8 cellular contexts compared by ENCODE assay signal in the genomic region with DNA sequence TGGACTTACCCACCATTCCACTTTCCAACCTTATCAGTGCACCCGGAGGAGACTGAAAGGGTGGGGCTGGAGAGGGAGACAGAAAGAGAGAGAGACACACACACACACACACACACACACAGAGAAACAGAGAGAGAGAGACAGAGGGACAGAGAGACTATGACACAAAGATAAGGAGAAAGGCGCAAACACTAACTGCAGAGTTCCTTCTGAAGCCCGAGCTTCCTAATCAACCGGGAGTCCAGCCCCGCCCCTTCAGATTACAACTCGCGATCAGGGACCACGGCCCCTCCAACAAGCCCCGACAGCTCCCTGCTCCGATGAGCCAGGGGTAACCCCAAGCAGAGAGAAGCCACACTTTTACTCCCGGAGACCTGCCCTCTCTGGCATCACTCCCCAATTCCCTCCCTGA. TPM values are rescaled to one million over a fixed set of nuclear protein-coding genes. Genes with fewer than 3 reads are reported as not detected.
DNase-seq lines count a peak whose midpoint lies in the region; ATAC-seq lines count a peak whose summit lies in the region.

No MANE protein-coding gene starts in this region.

- H3K4me1 Mint-ChIP-seq in dendritic cell treated with granulocyte-macrophage colony-stimulating factor and Interleukin-4, amounts not matched to agents 40 ng/mL and 50 ng/mL, for 4 days (ENCODE audit: low read depth): peaks cover 39% of the 10 kb centered on the region

- H3K9me3 Mint-ChIP-seq in dendritic cell treated with granulocyte-macrophage colony-stimulating factor and Interleukin-4, amounts not matched to agents 40 ng/mL and 50 ng/mL, for 4 days: no peaks in the 10 kb centered on the region

- DNase-seq in NCI-H1105 (lab: John Stamatoyannopoulos, UW): peak; percentile 26
- DNase-seq in germinal center (ENCODE audit: low spot score): no peak
- no peak for DNase-seq in DMS153 (lab: John Stamatoyannopoulos, UW)
- no peak for DNase-seq in A172 (ENCODE audit: low spot score)

- peak overlapping the region; percentile 64 for H3K27ac Mint-ChIP-seq in dendritic cell treated with granulocyte-macrophage colony-stimulating factor and Interleukin-4, amounts not matched to agents 40 ng/mL and 50 ng/mL, for 4 days

- no peaks in the 10 kb centered on the region for H3K9me3 ChIP-seq in BLaER1
- no peaks in the 10 kb centered on the region for H3K9me3 ChIP-seq in mononuclear cell (ENCODE audit: low read depth, low read length)

- no peak for ATAC-seq in GM21515 (IDR thresholded peaks at IDR 0.05; ENCODE audit: unreplicated experiment)

- H3K27me3 ChIP-seq in BLaER1 (peaks cover 72% of the 10 kb centered on the region), mononuclear cell (ENCODE audit: insufficient read depth, low read length) (peaks cover 39% of the 10 kb centered on the region)

- no peaks in the 10 kb centered on the region for H3K36me3 Mint-ChIP-seq in dendritic cell treated with granulocyte-macrophage colony-stimulating factor and Interleukin-4, amounts not matched to agents 40 ng/mL and 50 ng/mL, for 4 days (ENCODE audit: low read depth)

- intact Hi-C loops in dendritic cell treated with granulocyte-macrophage colony-stimulating factor and Interleukin-4, amounts not matched to agents 40 ng/mL and 50 ng/mL, for 4 days (cut with micrococcal nuclease): no loop called here

- peaks cover 50% of the 10 kb centered on the region for H4K20me1 ChIP-seq in BLaER1

- H3K4me1 ChIP-seq in BLaER1: peaks cover 52% of the 10 kb centered on the region
- H3K4me1 ChIP-seq in mononuclear cell (ENCODE audit: insufficient read depth, low read length): peaks cover 66% of the 10 kb centered on the region

- peak overlapping the region; percentile 90 for H3K4me2 ChIP-seq in BLaER1

- peaks cover 15% of the 10 kb centered on the region for H3K36me3 ChIP-seq in BLaER1

- H3K27ac ChIP-seq in BLaER1: no peak overlapping the region

- H3K9ac ChIP-seq in BLaER1: 0 out of 2 replicates have a peak overlapping the region, but pooled peaks have one; percentile 29

- H3K4me3 Mint-ChIP-seq in dendritic cell treated with granulocyte-macrophage colony-stimulating factor and Interleukin-4, amounts not matched to agents 40 ng/mL and 50 ng/mL, for 4 days: peak overlapping the region; percentile 67

- peak overlapping the region; percentile 52; the same call in 1 of the 2 replicates for H3K4me3 ChIP-seq in BLaER1
- H3K4me3 ChIP-seq in mononuclear cell (ENCODE audit: low read length): peak overlapping the region; percentile 12

- peaks cover 82% of the 10 kb centered on the region for H3K27me3 Mint-ChIP-seq in dendritic cell treated with granulocyte-macrophage colony-stimulating factor and Interleukin-4, amounts not matched to agents 40 ng/mL and 50 ng/mL, for 4 days

RNA-seq across cellular contexts. Expression of a gene that starts 0.5 kb away (rescaled TPM):
- total RNA-seq in mononuclear cell: 1.8 TPM
- 0.07 and 0.46 TPM in 2 replicates for total RNA-seq in A172 (2014; rRNA removed; shearing (Covaris generic))

RNA-seq across cellular contexts. Expression of a gene that starts 9.3 kb away (rescaled TPM):
- 2.3 TPM for total RNA-seq in mononuclear cell
- 4.6 and 7.4 TPM in 2 replicates for total RNA-seq in A172 (2014; rRNA removed; shearing (Covaris generic))

RNA-seq across cellular contexts. Expression of a gene that starts 9.4 kb away (rescaled TPM):
- total RNA-seq in mononuclear cell: 19.1 TPM
- 9.0 and 11.2 TPM in 2 replicates for total RNA-seq in A172 (2014; rRNA removed; shearing (Covaris generic))

RNA-seq across cellular contexts. Expression of a gene that starts 9.8 kb away (rescaled TPM):
- 6.7 TPM for total RNA-seq in mononuclear cell
- total RNA-seq in A172 (2014; rRNA removed; shearing (Covaris generic)): 2.9 and 9.0 TPM in 2 replicates

RNA-seq across cellular contexts. Expression of a gene that starts 19.2 kb away (rescaled TPM):
- total RNA-seq in mononuclear cell: 102 TPM
- total RNA-seq in A172 (2014; rRNA removed; shearing (Covaris generic)): 154 and 178 TPM in 2 replicates
